ENCODE assay signal across 8 cellular contexts in genomic region chrX:51743179-51743957, GRCh38. TPM values are rescaled to one million over a fixed set of nuclear protein-coding genes. Genes with fewer than 3 reads are reported as not detected.
DNase-seq lines count a peak whose midpoint lies in the region; ATAC-seq and TF ChIP-seq lines count a peak whose summit lies in the region.

TSS of gene GSPT2 (plus strand) at chrX:51743442. CDS start at chrX:51743627, 185 bp downstream.

- peaks cover 4% of the 10 kb centered on the region for H3K79me2 ChIP-seq in trophoblast cell (ENCODE audit: control insufficient read depth, insufficient read depth, low read length, poor library complexity)

- peaks cover 32% of the 10 kb centered on the region for H3K9me3 ChIP-seq in BLaER1
- no peaks in the 10 kb centered on the region for H3K9me3 ChIP-seq in cardiac muscle cell (ENCODE audit: low read depth)
- no peaks in the 10 kb centered on the region for H3K9me3 ChIP-seq in trophoblast cell (ENCODE audit: insufficient read depth, low read depth, low read length)
- no peaks in the 10 kb centered on the region for H3K9me3 ChIP-seq in transverse colon

- H4K91ac ChIP-seq in trophoblast cell (ENCODE audit: low read depth, low read length), result peak within 1 kb of the TSS; percentile 71

- intact Hi-C loops in transverse colon (cut with DNase I; ENCODE audit: low total_unique reads), result no loop called here

- H3K27ac Mint-ChIP-seq in activated naive CD4-positive, alpha-beta T cell treated with anti-CD3 and anti-CD28 coated beads, Interleukin-2, amount 50 U/mL, for 72 hours, result peak within 1 kb of the TSS; percentile 93 to 97

- H2AK5ac ChIP-seq in trophoblast cell (ENCODE audit: low read length), result no peak within 1 kb of the TSS

- ATAC-seq in HG03442 (IDR thresholded peaks at IDR 0.05; ENCODE audit: unreplicated experiment), result peak; percentile 94
- peak; percentile 97 to 98 for ATAC-seq in activated naive CD4-positive, alpha-beta T cell treated with anti-CD3 and anti-CD28 coated beads, Interleukin-2, amount 50 U/mL, for 72 hours

- no peak within 1 kb of the TSS for H2BK12ac ChIP-seq in trophoblast cell (ENCODE audit: low read length)

- H3K9ac ChIP-seq in BLaER1, result peak within 1 kb of the TSS; percentile 85
- H3K9ac ChIP-seq in trophoblast cell (ENCODE audit: low read length), result peak within 1 kb of the TSS; percentile 81

- peaks cover 27 to 33% of the 10 kb centered on the region in 2 donors for H3K36me3 Mint-ChIP-seq in activated naive CD4-positive, alpha-beta T cell treated with anti-CD3 and anti-CD28 coated beads, Interleukin-2, amount 50 U/mL, for 72 hours

- in situ Hi-C loops in transverse colon (cut with MboI; ENCODE audit: low pct_ligation_motif_present in 1 of 4, low pct_unique_long_range_greater_than_20kb in 1 of 4, low sequenced_read_pairs in 3 of 4), result no loop called here

- no peak for TF ChIP-seq CTCF in cardiac muscle cell (IDR thresholded peaks at IDR 0.05; ENCODE audit: low read depth, low read length)
- TF ChIP-seq CTCF in transverse colon (IDR thresholded peaks at IDR 0.05), result no peak

- TF ChIP-seq EP300 in transverse colon (IDR thresholded peaks at IDR 0.05; ENCODE audit: low read depth), result no peak

- H3K79me1 ChIP-seq in trophoblast cell (ENCODE audit: low read length), result peaks cover 5% of the 10 kb centered on the region

- H2BK5ac ChIP-seq in trophoblast cell (ENCODE audit: low read depth, low read length, poor library complexity), result no peak within 1 kb of the TSS

- peak within 1 kb of the TSS; percentile 87 for H4K8ac ChIP-seq in trophoblast cell (ENCODE audit: low read depth, low read length)

- H3K4me2 ChIP-seq in BLaER1, result peak within 1 kb of the TSS; percentile 64
- peak within 1 kb of the TSS; percentile 76 for H3K4me2 ChIP-seq in trophoblast cell (ENCODE audit: low read length)

- H3K27ac ChIP-seq in BLaER1, result peak within 1 kb of the TSS; percentile 89
- H3K27ac ChIP-seq in cardiac muscle cell, result peak within 1 kb of the TSS; percentile 79
- H3K27ac ChIP-seq in trophoblast cell (ENCODE audit: low read depth, low read length), result no peak within 1 kb of the TSS
- H3K27ac ChIP-seq in transverse colon, result peak within 1 kb of the TSS; percentile 68 to 82 (median 76)

- H4K20me1 ChIP-seq in BLaER1, result peaks cover 27% of the 10 kb centered on the region

- no peak within 1 kb of the TSS for H3K23ac ChIP-seq in trophoblast cell (ENCODE audit: low read length)

- H3K4me1 ChIP-seq in BLaER1, result peaks cover 4% of the 10 kb centered on the region; the same call in 1 of the 2 replicates
- no peaks in the 10 kb centered on the region for H3K4me1 ChIP-seq in cardiac muscle cell (ENCODE audit: low read depth)
- H3K4me1 ChIP-seq in trophoblast cell (ENCODE audit: control insufficient read depth in 1 of 2, insufficient read depth in 2 of 2, low read length in 2 of 2), result no peaks in the 10 kb centered on the region
- peaks cover 0 to 3% (median 0%) of the 10 kb centered on the region in 4 donors for H3K4me1 ChIP-seq in transverse colon

- peaks cover 10 to 16% of the 10 kb centered on the region in 2 donors for H3K9me3 Mint-ChIP-seq in activated naive CD4-positive, alpha-beta T cell treated with anti-CD3 and anti-CD28 coated beads, Interleukin-2, amount 50 U/mL, for 72 hours

- peaks cover 17% of the 10 kb centered on the region for H3K36me3 ChIP-seq in BLaER1
- H3K36me3 ChIP-seq in cardiac muscle cell, result peaks cover 3% of the 10 kb centered on the region
- no peaks in the 10 kb centered on the region for H3K36me3 ChIP-seq in trophoblast cell (ENCODE audit: control insufficient read depth in 1 of 2, insufficient read depth in 2 of 2, low read length in 2 of 2)
- no peaks in the 10 kb centered on the region for H3K36me3 ChIP-seq in transverse colon

- H2AFZ ChIP-seq in trophoblast cell (ENCODE audit: insufficient read depth, low read length, poor library complexity), result peak within 1 kb of the TSS; percentile 66

- peak within 1 kb of the TSS; percentile 93 for H3K18ac ChIP-seq in trophoblast cell (ENCODE audit: low read length)

- H3K14ac ChIP-seq in trophoblast cell (ENCODE audit: low read length), result peak within 1 kb of the TSS; percentile 86

- H3K4ac ChIP-seq in trophoblast cell (ENCODE audit: low read depth, low read length), result peak within 1 kb of the TSS; percentile 86

- DNase-seq in GM19238 (ENCODE audit: insufficient read length, low spot score), result peak; percentile 47
- peak; percentile 79 for DNase-seq in RPMI7951 (ENCODE audit: low read depth)
- DNase-seq in activated naive CD4-positive, alpha-beta T cell treated with anti-CD3 and anti-CD28 coated beads, Interleukin-2, amount 50 U/mL, for 72 hours (ENCODE audit: low spot score in 2 of 2), result peak; percentile 43 to 60
- peak; percentile 60 to 82 for DNase-seq in cardiac muscle cell (ENCODE audit: low read depth in 1 of 2, low spot score in 1 of 2)
- peak; percentile 2 to 5 for DNase-seq in trophoblast cell
- DNase-seq in transverse colon, result peak; percentile 75

- no CpG with 5 or more reads among the region's 63 CpGs for WGBS in trophoblast cell (ENCODE audit: extremely low coverage, insufficient coverage, insufficient read length)
- WGBS in transverse colon (ENCODE audit: low coverage in 1 of 2), 2 donors, result 0 to 35% methylated on average over 1 to 63 of the region's 63 CpGs

- peak within 1 kb of the TSS; percentile 79 for H3K4me3 ChIP-seq in BLaER1
- peak within 1 kb of the TSS; percentile 67 for H3K4me3 ChIP-seq in cardiac muscle cell
- peak within 1 kb of the TSS; percentile 80 for H3K4me3 ChIP-seq in trophoblast cell (ENCODE audit: low read depth, low read length)
- peak within 1 kb of the TSS; percentile 37 to 71 (median 60) for H3K4me3 ChIP-seq in transverse colon

- H3K27me3 ChIP-seq in BLaER1, result peaks cover 85% of the 10 kb centered on the region
- H3K27me3 ChIP-seq in cardiac muscle cell, result peaks cover 7% of the 10 kb centered on the region
- no peaks in the 10 kb centered on the region for H3K27me3 ChIP-seq in trophoblast cell (ENCODE audit: insufficient read depth, low read length)
- no peaks in the 10 kb centered on the region for H3K27me3 ChIP-seq in transverse colon

- peak within 1 kb of the TSS; percentile 68 for H2BK120ac ChIP-seq in trophoblast cell (ENCODE audit: insufficient read depth, low read length, poor library complexity)

- peak; percentile 41 for TF ChIP-seq POLR2A in transverse colon (IDR thresholded peaks at IDR 0.05)

- H4K12ac ChIP-seq in trophoblast cell (ENCODE audit: low read depth, low read length), result peak within 1 kb of the TSS; percentile 81

RNA-seq across cellular contexts. Expression of gene GSPT2, which starts in this region (rescaled TPM):
- total RNA-seq in RPMI7951 (2014; rRNA removed; shearing (Covaris generic)), result 7.3 and 11.3 TPM in 2 replicates
- total RNA-seq in activated naive CD4-positive, alpha-beta T cell treated with anti-CD3 and anti-CD28 coated beads, Interleukin-2, amount 50 U/mL, for 72 hours, result 1 to 10 TPM; 7.4 to 9.6 TPM
- total RNA-seq in cardiac muscle cell (11.1 and 14.1 TPM in 2 replicates), transverse colon (10 to 100 TPM in 1 of 4 donors, 1 to 10 TPM in 3; 2.6 to 10.1 (median 4.3) TPM)
- polyA plus RNA-seq in cardiac muscle cell, result 12.1 and 18.7 TPM in 2 replicates
- polyA plus RNA-seq in trophoblast cell (2013), result 7.7 and 7.8 TPM in 2 replicates

Comparison
In these comparisons a context has a peak if more than half of its experiments do, and no peak if none do; other contexts are left out.
1. DNase-seq: peak in every context shown above with its lines; median percentile 79 in RPMI7951; 75 in transverse colon; 71 in cardiac muscle cell; 52 in activated naive CD4-positive, alpha-beta T cell treated with anti-CD3 and anti-CD28 coated beads, Interleukin-2, amount 50 U/mL, for 72 hours; 47 in GM19238; 4 in trophoblast cell.